ENCODE assay signal across 8 cellular contexts in the genomic region with DNA sequence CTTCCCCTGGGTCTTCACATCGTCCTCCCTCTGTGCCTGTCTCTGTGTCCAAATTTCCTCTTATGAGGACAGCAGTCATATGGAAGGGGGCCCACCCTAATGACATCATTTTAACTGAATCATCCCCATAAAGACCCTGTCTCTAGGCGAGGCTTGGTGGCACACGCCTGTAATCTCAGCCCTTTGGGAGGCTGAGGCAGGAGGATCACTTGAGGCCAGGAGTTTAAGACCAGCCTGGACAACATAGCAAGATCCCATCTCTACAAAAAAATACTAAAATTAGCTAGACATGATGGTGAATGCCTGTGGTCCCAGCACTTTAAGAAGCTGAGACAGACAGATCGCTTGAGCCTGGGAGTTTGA. TPM values are rescaled to one million over a fixed set of nuclear protein-coding genes. Genes with fewer than 3 reads are reported as not detected.
A peak's percentile ranks its signal among the peaks of the same experiment; 100 is the strongest.
DNase-seq lines count a peak whose midpoint lies in the region; ATAC-seq and TF ChIP-seq lines count a peak whose summit lies in the region.

No MANE protein-coding gene starts in this region.

- H3K27me3 ChIP-seq in heart right ventricle (no peaks in the 10 kb centered on the region), mammary epithelial cell (ENCODE audit: insufficient read depth, low read length) (no peaks in the 10 kb centered on the region), aorta (ENCODE audit: control insufficient read depth in 1 of 2, insufficient read depth in 2 of 2, low read length in 1 of 2) (no peaks in the 10 kb centered on the region)
- H3K27me3 ChIP-seq in naive thymus-derived CD4-positive, alpha-beta T cell (ENCODE audit: control insufficient read depth in 2 of 2, insufficient read depth in 2 of 2, low read length in 2 of 2): no peaks in the 10 kb centered on the region

- peak overlapping the region in 7 of 10 donors; percentile 9 to 69 (median 50) for H3K4me3 Mint-ChIP-seq in naive thymus-derived CD4-positive, alpha-beta T cell

- H2AFZ ChIP-seq in mammary epithelial cell (ENCODE audit: low read depth, low read length): no peak overlapping the region

- WGBS in heart right ventricle, 2 donors: 71 to 73% methylated on average over 4 of the region's 4 CpGs
- WGBS in mammary epithelial cell (ENCODE audit: low coverage, missing lambda C conversion rate): 49% methylated on average over 3 of the region's 4 CpGs
- WGBS in aorta, 2 donors: 50 to 51% methylated on average over 4 of the region's 4 CpGs

- in situ Hi-C loops in mammary epithelial cell (cut with MboI; ENCODE audit: low sequenced_read_pairs in 2 of 2): loop anchor here in 1 of 2 donors (5.0 kb wide), 1 partner anchor 82 kb away; no protein-coding TSS in a partner anchor

- H3K27me3 Mint-ChIP-seq in naive thymus-derived CD4-positive, alpha-beta T cell: no peaks in the 10 kb centered on the region

- peaks cover 45 to 70% (median 55%) of the 10 kb centered on the region in 7 donors for H3K4me1 Mint-ChIP-seq in naive thymus-derived CD4-positive, alpha-beta T cell

- no peak overlapping the region for H3K9ac ChIP-seq in mammary epithelial cell (ENCODE audit: insufficient read depth, low read length)

- no peak for ATAC-seq in heart right ventricle
- no peak for ATAC-seq in Right ventricle myocardium superior (ENCODE audit: poor library complexity)
- no peak for ATAC-seq in naive thymus-derived CD4-positive, alpha-beta T cell
- no peak for ATAC-seq in aorta (ENCODE audit: low FRiP score)
- ATAC-seq in GM18858 (IDR thresholded peaks at IDR 0.05; ENCODE audit: unreplicated experiment): no peak

- H3K79me2 ChIP-seq in mammary epithelial cell (ENCODE audit: insufficient read depth, low read length): peaks cover 93% of the 10 kb centered on the region

- no TSS peak for BruUV-seq in mammary epithelial cell (replicated peaks; lab: Mats Ljungman, UMichigan)

- no peaks in the 10 kb centered on the region for H3K9me3 Mint-ChIP-seq in naive thymus-derived CD4-positive, alpha-beta T cell

- no peak for DNase-seq in heart right ventricle
- no peak for DNase-seq in Right ventricle myocardium superior
- no peak for DNase-seq in mammary epithelial cell
- no peak for DNase-seq in naive thymus-derived CD4-positive, alpha-beta T cell
- DNase-seq in aorta: no peak
- DNase-seq in SW 1271 (lab: John Stamatoyannopoulos, UW): no peak
- no peak for DNase-seq in NCI-H526 treated with DMSO at 0.1 percent for 48 hours (lab: John Stamatoyannopoulos, UW)

- H3K36me3 Mint-ChIP-seq in naive thymus-derived CD4-positive, alpha-beta T cell: peaks cover 0 to 13% (median 0%) of the 10 kb centered on the region in 5 donors

- no peaks in the 10 kb centered on the region for H4K20me1 ChIP-seq in mammary epithelial cell (ENCODE audit: insufficient read depth, low read length)

- peaks cover 0 to 11% (median 0%) of the 10 kb centered on the region in 9 donors for H3K36me3 ChIP-seq in heart right ventricle
- H3K36me3 ChIP-seq in mammary epithelial cell (ENCODE audit: insufficient read depth, low read length): no peaks in the 10 kb centered on the region
- H3K36me3 ChIP-seq in naive thymus-derived CD4-positive, alpha-beta T cell (ENCODE audit: control insufficient read depth in 2 of 3, insufficient read depth in 3 of 3, low read length in 3 of 3): peaks cover 0 to 5% (median 0%) of the 10 kb centered on the region in 3 experiments
- H3K36me3 ChIP-seq in aorta (ENCODE audit: control insufficient read depth in 1 of 2, insufficient read depth in 2 of 2, low read length in 1 of 2): no peaks in the 10 kb centered on the region

- H3K4me3 ChIP-seq in heart right ventricle (peak overlapping the region in 5 of 10 donors; percentile 23 to 50 (median 44)), mammary epithelial cell (replicated peaks in 1 of 3; ENCODE audit: insufficient read depth in 1 of 3, low read depth in 2 of 3, low read length in 3 of 3) (no peak overlapping the region), aorta (ENCODE audit: low read length in 2 of 2) (no peak overlapping the region)
- no peak overlapping the region for H3K4me3 ChIP-seq in naive thymus-derived CD4-positive, alpha-beta T cell (ENCODE audit: low read length)

- H3K4me1 ChIP-seq in heart right ventricle: peaks cover 4 to 76% (median 61%) of the 10 kb centered on the region in 9 donors
- peaks cover 18% of the 10 kb centered on the region for H3K4me1 ChIP-seq in mammary epithelial cell (ENCODE audit: insufficient read depth, low read length)
- peaks cover 22 to 23% of the 10 kb centered on the region in 2 donors for H3K4me1 ChIP-seq in naive thymus-derived CD4-positive, alpha-beta T cell (ENCODE audit: control insufficient read depth in 2 of 2, insufficient read depth in 2 of 2, low read length in 2 of 2)
- peaks cover 3 to 5% of the 10 kb centered on the region in 2 donors for H3K4me1 ChIP-seq in aorta (ENCODE audit: control insufficient read depth in 1 of 2, insufficient read depth in 2 of 2, low read length in 2 of 2)

- peak overlapping the region in 4 of 9 donors; percentile 70 to 77 (median 73) for H3K27ac Mint-ChIP-seq in naive thymus-derived CD4-positive, alpha-beta T cell

- H3K27ac ChIP-seq in heart right ventricle: peak overlapping the region in 9 of 10 donors; percentile 76 to 91 (median 84)
- peak overlapping the region; percentile 63 for H3K27ac ChIP-seq in mammary epithelial cell (ENCODE audit: insufficient read depth, low read depth, low read length)
- H3K27ac ChIP-seq in naive thymus-derived CD4-positive, alpha-beta T cell (ENCODE audit: low read depth, low read length): no peak overlapping the region
- peak overlapping the region; percentile 73 to 84 for H3K27ac ChIP-seq in aorta (ENCODE audit: low read depth in 1 of 2, low read length in 2 of 2)

- TF ChIP-seq CTCF in heart right ventricle (IDR thresholded peaks at IDR 0.05) (no peak), mammary epithelial cell (conservative IDR thresholded peaks at IDR 0.05 in 1 of 2, IDR thresholded peaks at IDR 0.05 in 1 of 2; ENCODE audit: extremely low read depth in 1 of 2, insufficient read depth in 1 of 2, low read depth in 1 of 2, low read length in 2 of 2) (no peak)

- H3K4me2 ChIP-seq in mammary epithelial cell (ENCODE audit: insufficient read depth, low read depth, low read length): peak overlapping the region; percentile 17

- intact Hi-C loops in heart right ventricle (cut with DNase I): loop anchor here in 4 of 10 donors (2.0 to 10.0 kb wide), 3 partner anchors 54 to 202 kb away; partner anchors contain the start of gene ANKLE1 (in 1 of the 4)
- intact Hi-C loops in Right ventricle myocardium superior (cut with DNase I): no loop called here
- intact Hi-C loops in mammary epithelial cell (cut with micrococcal nuclease): loop anchor here (1.0 to 5.0 kb wide), 3 partner anchors 28 to 92 kb away; no protein-coding TSS in a partner anchor
- intact Hi-C loops in naive thymus-derived CD4-positive, alpha-beta T cell (cut with micrococcal nuclease): no loop called here
- intact Hi-C loops in aorta (cut with DNase I): loop anchor here in 1 of 2 donors (5.0 kb wide), 1 partner anchor 47 kb away; no protein-coding TSS in a partner anchor

- H3K9me3 ChIP-seq in heart right ventricle: no peaks in the 10 kb centered on the region
- no peaks in the 10 kb centered on the region for H3K9me3 ChIP-seq in mammary epithelial cell (replicated peaks; ENCODE audit: insufficient read depth, low read length)
- no peaks in the 10 kb centered on the region for H3K9me3 ChIP-seq in naive thymus-derived CD4-positive, alpha-beta T cell (ENCODE audit: control insufficient read depth in 2 of 3, low read length in 3 of 3)
- H3K9me3 ChIP-seq in aorta (ENCODE audit: control insufficient read depth, low read length): no peaks in the 10 kb centered on the region

- POLR2A ChIA-PET in naive thymus-derived CD4-positive, alpha-beta T cell (lab: Charles Lee): no interaction called here

- dilution Hi-C loops in mammary epithelial cell (cut with HindIII; ENCODE audit: low sequenced_read_pairs): no loop called here

- CTCF ChIA-PET in mammary epithelial cell (lab: Charles Lee; ENCODE audit: low non-redundant PET): no interaction called here
- CTCF ChIA-PET in naive thymus-derived CD4-positive, alpha-beta T cell (lab: Charles Lee): interaction anchor here (0.6 to 0.7 kb wide), 3 partner anchors 28 to 950 kb away, joined by 3 to 5 read pairs (median 4); no protein-coding TSS in a partner anchor

RNA-seq across cellular contexts. Expression of gene MYO9B, which starts 4.8 kb away (rescaled TPM):
- total RNA-seq in heart right ventricle (10 to 100 TPM; 19.9 to 55.0 (median 27.5) TPM), Right ventricle myocardium superior (32.4 TPM), mammary epithelial cell (10 to 100 TPM; 61.2 to 64.5 TPM), aorta (100 to 1,000 TPM; 165 to 176 TPM)
- polyA plus RNA-seq in heart right ventricle (10 to 100 TPM; 27.9 to 55.2 TPM), mammary epithelial cell (37.8 TPM), aorta (100 to 1,000 TPM in 1 of 2 donors, 10 to 100 TPM in 1; 34.3 to 183 TPM)
- polyA minus RNA-seq in mammary epithelial cell: 61.1 TPM
- 100 to 1,000 TPM; 154 to 297 (median 205) TPM for total RNA-seq in naive thymus-derived CD4-positive, alpha-beta T cell
- 10 to 100 TPM in 1 of 2 donors, 1 to 10 TPM in 1; 5.6 to 26.2 TPM for polyA plus RNA-seq in naive thymus-derived CD4-positive, alpha-beta T cell

RNA-seq across cellular contexts. Expression of gene HAUS8, which starts 5.2 kb away (rescaled TPM):
- total RNA-seq in heart right ventricle: 1 to 10 TPM; 2.0 to 9.1 (median 4.7) TPM
- polyA plus RNA-seq in heart right ventricle: 10 to 100 TPM in 1 of 2 donors, 1 to 10 TPM in 1; 4.4 to 10.2 TPM
- 4.5 TPM for total RNA-seq in Right ventricle myocardium superior
- total RNA-seq in mammary epithelial cell: 10 to 100 TPM in 1 of 2 donors, 1 to 10 TPM in 1; 1.2 to 12.5 TPM
- 15.6 TPM for polyA plus RNA-seq in mammary epithelial cell
- polyA minus RNA-seq in mammary epithelial cell: 2.8 TPM
- 10 to 100 TPM; 16.7 to 31.5 (median 19.3) TPM for total RNA-seq in naive thymus-derived CD4-positive, alpha-beta T cell
- 10 to 100 TPM in 1 of 2 donors, 1 to 10 TPM in 1; 9.4 to 11.5 TPM for polyA plus RNA-seq in naive thymus-derived CD4-positive, alpha-beta T cell
- total RNA-seq in aorta: 1 to 10 TPM; 5.8 to 7.2 TPM
- polyA plus RNA-seq in aorta: 10 to 100 TPM in 1 of 2 donors, 1 to 10 TPM in 1; 4.5 to 15.1 TPM

RNA-seq across cellular contexts. Expression of gene CPAMD8, which starts 53.8 kb away (rescaled TPM):
- 10 to 100 TPM in 6 of 10 donors, 1 to 10 TPM in 4; 4.8 to 30.4 (median 10.5) TPM for total RNA-seq in heart right ventricle
- 10 to 100 TPM; 11.0 to 77.9 TPM for polyA plus RNA-seq in heart right ventricle
- 14.1 TPM for total RNA-seq in Right ventricle myocardium superior
- 1 to 10 TPM; 1.2 to 3.5 TPM for total RNA-seq in mammary epithelial cell
- 1.8 TPM for polyA plus RNA-seq in mammary epithelial cell
- polyA minus RNA-seq in mammary epithelial cell: 11.2 TPM
- total RNA-seq in naive thymus-derived CD4-positive, alpha-beta T cell: 1 to 10 TPM in 4 of 5 experiments, under 1 TPM in 1; 0.44 to 6.6 (median 3.2) TPM
- polyA plus RNA-seq in naive thymus-derived CD4-positive, alpha-beta T cell: under 1 TPM; 0.18 to 0.66 TPM
- total RNA-seq in aorta: 1 to 10 TPM; 2.6 to 5.4 TPM
- 10 to 100 TPM in 1 of 2 donors, 1 to 10 TPM in 1; 1.9 to 11.9 TPM for polyA plus RNA-seq in aorta
